7 cellular contexts compared by ENCODE assay signal in genomic region chr11:118611433-118611795, GRCh38. TPM values are rescaled to one million over a fixed set of nuclear protein-coding genes. Genes with fewer than 3 reads are reported as not detected.
DNase-seq lines count a peak whose midpoint lies in the region; ATAC-seq and TF ChIP-seq lines count a peak whose summit lies in the region.
"Not testable (repeated sequence)": the region's sequence is repeated elsewhere in the genome, so short reads cannot be mapped to it uniquely, and the experiment has no call there.

No MANE protein-coding gene starts in this region.

- H3K4me3 Mint-ChIP-seq in IgD-negative memory B cell = peak overlapping the region in 3 of 4 donors; percentile 50 to 79 (median 69)
- peak overlapping the region; percentile 59 for H3K4me3 Mint-ChIP-seq in activated CD4-positive, alpha-beta T cell treated with anti-CD3 and anti-CD28 coated beads, Interleukin-2, amount 10 ng/mL, durations not matched to agents 7 days and 5 days
- H3K4me3 Mint-ChIP-seq in effector memory CD8-positive, alpha-beta T cell = peak overlapping the region; percentile 72 to 73
- H3K4me3 Mint-ChIP-seq in nephron = peak overlapping the region; percentile 75 to 81 (median 78)
- H3K4me3 Mint-ChIP-seq in stimulated activated naive B cell treated with anti-CD40 and anti-IgM and Interleukin-4, amounts not matched to agents 10 μg/mL and 1 μg/mL and 100 μg/mL, for 72 hours = peak overlapping the region; percentile 57 to 81

- H3K36me3 Mint-ChIP-seq in IgD-negative memory B cell; activated CD4-positive, alpha-beta T cell treated with anti-CD3 and anti-CD28 coated beads, Interleukin-2, amount 10 ng/mL, durations not matched to agents 7 days and 5 days (ENCODE audit: low read depth); nephron (ENCODE audit: low read depth); stimulated activated naive B cell treated with anti-CD40 and anti-IgM and Interleukin-4, amounts not matched to agents 10 μg/mL and 1 μg/mL and 100 μg/mL, for 72 hours: not testable (repeated sequence)
- H3K36me3 Mint-ChIP-seq in effector memory CD8-positive, alpha-beta T cell (ENCODE audit: insufficient read depth) = peaks cover 20% of the 10 kb centered on the region

- H3K9me3 Mint-ChIP-seq in IgD-negative memory B cell; activated CD4-positive, alpha-beta T cell treated with anti-CD3 and anti-CD28 coated beads, Interleukin-2, amount 10 ng/mL, durations not matched to agents 7 days and 5 days; effector memory CD8-positive, alpha-beta T cell; nephron; stimulated activated naive B cell treated with anti-CD40 and anti-IgM and Interleukin-4, amounts not matched to agents 10 μg/mL and 1 μg/mL and 100 μg/mL, for 72 hours: not testable (repeated sequence)

- not testable (repeated sequence) for H2AFZ ChIP-seq in hepatocyte

- H3K4me2 ChIP-seq in hepatocyte = peak overlapping the region; percentile 99

- not testable (repeated sequence) for H3K9me3 ChIP-seq in adipocyte (ENCODE audit: control insufficient read depth, low read length); hepatocyte (ENCODE audit: low read depth)

- H3K9ac ChIP-seq in adipocyte (ENCODE audit: low read length) = peak overlapping the region; percentile 98

- TF ChIP-seq CTCF in hepatocyte (IDR thresholded peaks at IDR 0.05; ENCODE audit: poor library complexity); nephron (IDR thresholded peaks at IDR 0.05; ENCODE audit: unreplicated experiment in 3 of 3): not testable (repeated sequence)

- peaks cover 0 to 15% (median 13%) of the 10 kb centered on the region in 3 donors for H3K4me1 Mint-ChIP-seq in IgD-negative memory B cell
- H3K4me1 Mint-ChIP-seq in activated CD4-positive, alpha-beta T cell treated with anti-CD3 and anti-CD28 coated beads, Interleukin-2, amount 10 ng/mL, durations not matched to agents 7 days and 5 days = peaks cover 24% of the 10 kb centered on the region
- H3K4me1 Mint-ChIP-seq in effector memory CD8-positive, alpha-beta T cell (ENCODE audit: low read depth in 2 of 2) = peaks cover 22 to 30% of the 10 kb centered on the region in 2 donors
- peaks cover 53% of the 10 kb centered on the region for H3K4me1 Mint-ChIP-seq in nephron
- peaks cover 23 to 35% of the 10 kb centered on the region in 2 donors for H3K4me1 Mint-ChIP-seq in stimulated activated naive B cell treated with anti-CD40 and anti-IgM and Interleukin-4, amounts not matched to agents 10 μg/mL and 1 μg/mL and 100 μg/mL, for 72 hours

- peak overlapping the region; percentile 88 for H3K4me3 ChIP-seq in adipocyte (ENCODE audit: low read length)
- H3K4me3 ChIP-seq in hepatocyte = not testable (repeated sequence)

- H3K27ac Mint-ChIP-seq in IgD-negative memory B cell (peak overlapping the region in 1 of 3 donors; percentile 12), nephron (peak overlapping the region; percentile 48 to 56 (median 56))
- not testable (repeated sequence) for H3K27ac Mint-ChIP-seq in activated CD4-positive, alpha-beta T cell treated with anti-CD3 and anti-CD28 coated beads, Interleukin-2, amount 10 ng/mL, durations not matched to agents 7 days and 5 days; stimulated activated naive B cell treated with anti-CD40 and anti-IgM and Interleukin-4, amounts not matched to agents 10 μg/mL and 1 μg/mL and 100 μg/mL, for 72 hours
- H3K27ac Mint-ChIP-seq in effector memory CD8-positive, alpha-beta T cell = peak overlapping the region in 1 of 2 donors; percentile 35

- not testable (repeated sequence) for H3K9me2 ChIP-seq in hepatocyte (replicated peaks; ENCODE audit: insufficient read depth)

- peaks cover 31% of the 10 kb centered on the region for H3K36me3 ChIP-seq in adipocyte (ENCODE audit: control insufficient read depth, insufficient read depth, low read length, severe bottlenecking)
- H3K36me3 ChIP-seq in hepatocyte (replicated peaks; ENCODE audit: insufficient read depth, low read depth) = not testable (repeated sequence)

- H4K20me1 ChIP-seq in hepatocyte (ENCODE audit: insufficient read depth, poor library complexity, severe bottlenecking) = not testable (repeated sequence)

- not testable (repeated sequence) for ATAC-seq in effector memory CD8-positive, alpha-beta T cell (replicated peaks); stimulated activated naive B cell treated with anti-CD40 and anti-IgM and Interleukin-4, amounts not matched to agents 10 μg/mL and 1 μg/mL and 100 μg/mL, for 72 hours (replicated peaks)

- H3K27me3 Mint-ChIP-seq in IgD-negative memory B cell = peaks cover 13% of the 10 kb centered on the region
- peaks cover 38% of the 10 kb centered on the region for H3K27me3 Mint-ChIP-seq in activated CD4-positive, alpha-beta T cell treated with anti-CD3 and anti-CD28 coated beads, Interleukin-2, amount 10 ng/mL, durations not matched to agents 7 days and 5 days
- not testable (repeated sequence) for H3K27me3 Mint-ChIP-seq in effector memory CD8-positive, alpha-beta T cell
- peaks cover 28% of the 10 kb centered on the region for H3K27me3 Mint-ChIP-seq in nephron (ENCODE audit: low read depth)
- peaks cover 46 to 47% of the 10 kb centered on the region in 2 donors for H3K27me3 Mint-ChIP-seq in stimulated activated naive B cell treated with anti-CD40 and anti-IgM and Interleukin-4, amounts not matched to agents 10 μg/mL and 1 μg/mL and 100 μg/mL, for 72 hours

- DNase-seq in activated CD4-positive, alpha-beta T cell treated with anti-CD3 and anti-CD28 coated beads, Interleukin-2, amount 10 ng/mL, durations not matched to agents 7 days and 5 days; adipocyte (ENCODE audit: low read depth); effector memory CD8-positive, alpha-beta T cell; hepatocyte (ENCODE audit: low spot score); stimulated activated naive B cell treated with anti-CD40 and anti-IgM and Interleukin-4, amounts not matched to agents 10 μg/mL and 1 μg/mL and 100 μg/mL, for 72 hours: not testable (repeated sequence)

- H3K4me1 ChIP-seq in adipocyte (ENCODE audit: control insufficient read depth, insufficient read depth, low read length) (peaks cover 59% of the 10 kb centered on the region), hepatocyte (ENCODE audit: insufficient read depth) (peaks cover 67% of the 10 kb centered on the region)

- CTCF ChIA-PET in activated CD4-positive, alpha-beta T cell treated with anti-CD3 and anti-CD28 coated beads, Interleukin-2, amount 10 ng/mL, durations not matched to agents 7 days and 5 days (lab: Charles Lee) = interaction anchor here (0.6 to 3.3 kb wide), 6 partner anchors 11 to 434 kb away, joined by 3 to 22 read pairs (median 4); no protein-coding TSS in a partner anchor

- H3K79me2 ChIP-seq in hepatocyte = not testable (repeated sequence)

- H3K27ac ChIP-seq in hepatocyte = not testable (repeated sequence)

- not testable (repeated sequence) for H3K27me3 ChIP-seq in adipocyte (replicated peaks; ENCODE audit: control insufficient read depth, insufficient read depth, low read length)
- H3K27me3 ChIP-seq in hepatocyte = peaks cover 23% of the 10 kb centered on the region

- POLR2A ChIA-PET in activated CD4-positive, alpha-beta T cell treated with anti-CD3 and anti-CD28 coated beads, Interleukin-2, amount 10 ng/mL, durations not matched to agents 7 days and 5 days (lab: Charles Lee) = not testable (repeated sequence)

- WGBS in hepatocyte (ENCODE audit: low lambda C conversion rate, missing lambda C conversion rate) = 80% methylated on average over 19 of the region's 19 CpGs

RNA-seq across cellular contexts. Expression of gene PHLDB1, which starts 4.0 kb away (rescaled TPM):
- polyA plus RNA-seq in IgD-negative memory B cell (not detected), hepatocyte (71.1 and 73.0 TPM in 2 replicates)
- under 1 TPM; 0.06 to 0.12 TPM for total RNA-seq in activated CD4-positive, alpha-beta T cell treated with anti-CD3 and anti-CD28 coated beads, Interleukin-2, amount 10 ng/mL, durations not matched to agents 7 days and 5 days
- total RNA-seq in hepatocyte = 45.8 and 51.8 TPM in 2 replicates

RNA-seq across cellular contexts. Expression of gene ARCN1, which starts 39.2 kb away (rescaled TPM):
- polyA plus RNA-seq in IgD-negative memory B cell (97.5 TPM), hepatocyte (166 and 194 TPM in 2 replicates)
- total RNA-seq in activated CD4-positive, alpha-beta T cell treated with anti-CD3 and anti-CD28 coated beads, Interleukin-2, amount 10 ng/mL, durations not matched to agents 7 days and 5 days = 100 to 1,000 TPM; 113 to 128 TPM
- 177 and 190 TPM in 2 replicates for total RNA-seq in hepatocyte

RNA-seq across cellular contexts. Expression of gene IFT46, which starts 45.7 kb away (rescaled TPM):
- 6.2 TPM for polyA plus RNA-seq in IgD-negative memory B cell
- total RNA-seq in activated CD4-positive, alpha-beta T cell treated with anti-CD3 and anti-CD28 coated beads, Interleukin-2, amount 10 ng/mL, durations not matched to agents 7 days and 5 days = 10 to 100 TPM; 12.3 to 13.7 TPM
- total RNA-seq in hepatocyte = 20.6 and 21.0 TPM in 2 replicates
- polyA plus RNA-seq in hepatocyte = 12.3 and 12.6 TPM in 2 replicates

Comparison
In these comparisons a context has a peak if more than half of its experiments do, and no peak if none do; other contexts are left out.
1. RNA of gene PHLDB1, which starts 4.0 kb away (total RNA-seq): 45.8 to 51.8 TPM in hepatocyte; 0.06 to 0.12 TPM in activated CD4-positive, alpha-beta T cell treated with anti-CD3 and anti-CD28 coated beads, Interleukin-2, amount 10 ng/mL, durations not matched to agents 7 days and 5 days; every median in the first group is over 10 times any median in the second.
2. Peak in every context shown above with its lines, with median percentiles within 50 percentile points of each other: H3K4me3 Mint-ChIP-seq.